ENCODE assay signal across 8 cellular contexts in genomic region chr22:23385301-23386244, GRCh38.
DNase-seq lines count a peak whose midpoint lies in the region; ATAC-seq and TF ChIP-seq lines count a peak whose summit lies in the region.

No MANE protein-coding gene starts in this region.

- H3K4me2 ChIP-seq in OCI-LY3 (ENCODE audit: low read length): peak overlapping the region; percentile 46

- peak overlapping the region in 1 of 8 donors; percentile 51 for H3K27ac Mint-ChIP-seq in CD8-positive, alpha-beta memory T cell
- peak overlapping the region in 1 of 6 donors; percentile 26 for H3K27ac Mint-ChIP-seq in naive B cell

- no peaks in the 10 kb centered on the region for H3K9me3 ChIP-seq in CD8-positive, alpha-beta memory T cell (ENCODE audit: low read length)
- no peaks in the 10 kb centered on the region for H3K9me3 ChIP-seq in OCI-LY3 (ENCODE audit: insufficient read depth, low read length)

- H2AFZ ChIP-seq in OCI-LY3 (ENCODE audit: low read depth, low read length): no peak overlapping the region

- no peaks in the 10 kb centered on the region for H3K36me3 Mint-ChIP-seq in CD8-positive, alpha-beta memory T cell
- no peaks in the 10 kb centered on the region for H3K36me3 Mint-ChIP-seq in naive B cell

- H3K27me3 Mint-ChIP-seq in CD8-positive, alpha-beta memory T cell: peaks cover 1 to 8% of the 10 kb centered on the region in 2 donors
- peaks cover 6 to 30% (median 22%) of the 10 kb centered on the region in 3 donors for H3K27me3 Mint-ChIP-seq in naive B cell

- no peaks in the 10 kb centered on the region for H3K27me3 ChIP-seq in CD8-positive, alpha-beta memory T cell (ENCODE audit: insufficient read depth, low read length, poor library complexity, severe bottlenecking)
- H3K27me3 ChIP-seq in OCI-LY3 (ENCODE audit: low read depth, low read length): peaks cover 17% of the 10 kb centered on the region

- ATAC-seq in esophagus mucosa (peak; percentile 85), naive B cell (ENCODE audit: low read depth in 2 of 2) (peak; percentile 78 to 89), GM19395 (IDR thresholded peaks at IDR 0.05; ENCODE audit: unreplicated experiment) (no peak)

- no peaks in the 10 kb centered on the region for H3K4me1 Mint-ChIP-seq in CD8-positive, alpha-beta memory T cell
- peaks cover 2 to 7% (median 6%) of the 10 kb centered on the region in 3 donors for H3K4me1 Mint-ChIP-seq in naive B cell

- H4K20me1 ChIP-seq in OCI-LY3 (ENCODE audit: insufficient read depth, low read length): no peaks in the 10 kb centered on the region

- no peak overlapping the region for H3K4me3 ChIP-seq in CD8-positive, alpha-beta memory T cell (ENCODE audit: low read length)
- H3K4me3 ChIP-seq in OCI-LY3 (ENCODE audit: low read length): no peak overlapping the region

- no peak overlapping the region for H3K9ac ChIP-seq in OCI-LY3 (ENCODE audit: low read length)

- POLR2A ChIA-PET in CD8-positive, alpha-beta memory T cell (lab: Charles Lee): no interaction called here

- CTCF ChIA-PET in CD8-positive, alpha-beta memory T cell (lab: Charles Lee): interaction anchor here (1.0 to 1.8 kb wide), 15 partner anchors 9 to 905 kb away, joined by 3 to 32 read pairs (median 3); no protein-coding TSS in a partner anchor

- H3K27ac ChIP-seq in CD8-positive, alpha-beta memory T cell (ENCODE audit: low read depth, low read length): no peak overlapping the region
- H3K27ac ChIP-seq in OCI-LY3 (ENCODE audit: low read length): no peak overlapping the region

- no peaks in the 10 kb centered on the region for H3K9me3 Mint-ChIP-seq in CD8-positive, alpha-beta memory T cell
- H3K9me3 Mint-ChIP-seq in naive B cell: no peaks in the 10 kb centered on the region

- H3K4me1 ChIP-seq in CD8-positive, alpha-beta memory T cell (ENCODE audit: insufficient read depth, low read length): no peaks in the 10 kb centered on the region
- no peaks in the 10 kb centered on the region for H3K4me1 ChIP-seq in OCI-LY3 (ENCODE audit: low read length)

- no peaks in the 10 kb centered on the region for H3K36me3 ChIP-seq in CD8-positive, alpha-beta memory T cell (ENCODE audit: insufficient read depth, low read length)
- H3K36me3 ChIP-seq in OCI-LY3 (replicated peaks; ENCODE audit: low read depth, low read length): no peaks in the 10 kb centered on the region

- no peak overlapping the region for H3K4me3 Mint-ChIP-seq in CD8-positive, alpha-beta memory T cell
- no peak overlapping the region for H3K4me3 Mint-ChIP-seq in naive B cell

- H3K79me2 ChIP-seq in OCI-LY3 (ENCODE audit: low read length): no peaks in the 10 kb centered on the region

- DNase-seq in CD8-positive, alpha-beta memory T cell: peak; percentile 60 to 81 (median 69)
- peak; percentile 82 for DNase-seq in HPDE6-E6E7 (ENCODE audit: extremely low spot score)
- peak; percentile 99 for DNase-seq in activated CD8-positive, alpha-beta memory T cell treated with anti-CD3 and anti-CD28 coated beads, Interleukin-2, amount 50 U/mL, for 48 hours
- DNase-seq in naive B cell: peak; percentile 65
- DNase-seq in stimulated activated CD8-positive, alpha-beta memory T cell treated with anti-CD3 and anti-CD28 coated beads, Interleukin-7, amount 100 ng/mL, for 24 hours (ENCODE audit: low read depth): peak; percentile 82

- TF ChIP-seq CTCF in OCI-LY3 (IDR thresholded peaks at IDR 0.05; ENCODE audit: low read depth, low read length): peak; percentile 95
